Comparison of ENCODE assay signal across 10 cellular contexts in the genomic region with DNA sequence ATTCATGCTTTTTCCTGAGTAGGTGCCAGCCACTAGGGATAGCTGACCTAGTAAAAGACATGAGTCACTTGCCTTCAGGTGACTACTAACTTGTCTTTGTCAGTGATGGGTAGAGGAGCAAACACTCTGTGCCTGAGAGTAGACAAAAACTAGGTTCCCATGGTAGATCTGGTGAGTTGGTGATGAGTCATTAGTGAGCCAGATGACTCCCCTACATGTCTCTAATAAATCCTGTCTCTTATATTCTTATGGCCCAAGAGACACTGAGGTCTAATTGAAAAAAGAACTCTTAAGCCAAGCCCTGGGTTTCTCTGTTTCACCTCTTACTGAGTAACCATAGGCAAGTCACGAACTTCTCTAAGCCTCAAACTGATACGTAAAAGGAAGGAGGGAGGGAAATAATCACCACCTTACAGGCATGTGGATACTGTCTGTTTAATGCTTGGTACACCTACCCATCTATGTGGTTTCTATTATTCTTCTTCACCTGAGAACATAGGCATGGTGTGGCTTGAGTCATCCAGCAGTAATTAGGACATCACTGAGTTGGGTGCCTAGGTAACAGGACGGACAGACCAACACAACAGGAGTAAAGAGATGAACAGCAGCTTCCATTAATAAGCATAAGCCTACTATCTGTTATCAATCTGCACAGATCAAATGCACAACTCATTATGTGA. TPM values are rescaled to one million over a fixed set of nuclear protein-coding genes. Genes with fewer than 3 reads are reported as not detected.
A peak's percentile ranks its signal among the peaks of the same experiment; 100 is the strongest.
DNase-seq lines count a peak whose midpoint lies in the region; ATAC-seq and TF ChIP-seq lines count a peak whose summit lies in the region.
"Had no signal": no experiment of that assay in that cellular context is flagged by ENCODE, and none has a peak within 500 bp of the region (broad histone marks: within the 10 kb centered on the region; RNA-seq: fewer than 3 reads in every experiment).

No MANE protein-coding gene starts in this region.

- POLR2A ChIA-PET in activated CD4-positive, alpha-beta memory T cell treated with anti-CD3 and anti-CD28 coated beads, Interleukin-2, amount 10 ng/mL, durations not matched to agents 7 days and 5 days (lab: Charles Lee), result interaction anchor here (1.2 to 2.5 kb wide), 3 partner anchors 8 to 26 kb away, joined by 3 to 6 read pairs (median 6); partner anchors contain the start of genes SERINC3 and TTPAL

- peak overlapping the region; percentile 11 for H3K27ac ChIP-seq in upper lobe of right lung

- intact Hi-C loops in upper lobe of right lung (cut with DNase I), result no loop called here

- H3K9me3 ChIP-seq in upper lobe of right lung, result no peaks in the 10 kb centered on the region

- H3K4me3 ChIP-seq in upper lobe of right lung, result no peak overlapping the region
- H3K4me3 ChIP-seq: cardiac muscle cell had no signal

- TF ChIP-seq CTCF in upper lobe of right lung (IDR thresholded peaks at IDR 0.05), result no peak

- no peak for DNase-seq in activated T-cell treated with anti-CD3 and anti-CD28 coated beads, Interleukin-2, amount 50 U/mL, for 24 hours
- DNase-seq in activated T-cell treated with anti-CD3 and anti-CD28 coated beads, Interleukin-2, amount 50 U/mL, for 1 hour, result no peak
- no peak for DNase-seq in activated CD4-positive, alpha-beta memory T cell treated with anti-CD3 and anti-CD28 coated beads, Interleukin-2, amount 10 ng/mL, durations not matched to agents 7 days and 5 days
- DNase-seq in immature natural killer cell, result no peak
- no peak for DNase-seq in upper lobe of right lung
- no peak for DNase-seq in NCI-H2081 treated with DMSO at 0.1 percent for 48 hours (lab: John Stamatoyannopoulos, UW)
- DNase-seq in AML-193 (lab: John Stamatoyannopoulos, UW), result no peak
- DNase-seq: stimulated activated CD4-positive, alpha-beta T cell treated with anti-CD3 and anti-CD28 coated beads, Interleukin-2, amount 100 ng/mL, for 24 hours had no signal

- peaks cover 99% of the 10 kb centered on the region for H3K36me3 ChIP-seq in upper lobe of right lung

- peaks cover 12% of the 10 kb centered on the region for H3K4me1 ChIP-seq in upper lobe of right lung

- peaks cover 96% of the 10 kb centered on the region for H3K36me3 Mint-ChIP-seq in activated T-cell treated with anti-CD3 and anti-CD28 coated beads, Interleukin-2, amount 50 U/mL, for 24 hours (ENCODE audit: low read depth)
- H3K36me3 Mint-ChIP-seq in activated CD4-positive, alpha-beta memory T cell treated with anti-CD3 and anti-CD28 coated beads, Interleukin-2, amount 10 ng/mL, durations not matched to agents 7 days and 5 days (ENCODE audit: low read depth), result peaks cover 86% of the 10 kb centered on the region
- H3K36me3 Mint-ChIP-seq in immature natural killer cell, result peaks cover 27 to 61% (median 40%) of the 10 kb centered on the region in 3 donors

- peaks cover 60% of the 10 kb centered on the region for H3K4me1 Mint-ChIP-seq in activated T-cell treated with anti-CD3 and anti-CD28 coated beads, Interleukin-2, amount 50 U/mL, for 24 hours (ENCODE audit: low read depth)
- H3K4me1 Mint-ChIP-seq in activated CD4-positive, alpha-beta memory T cell treated with anti-CD3 and anti-CD28 coated beads, Interleukin-2, amount 10 ng/mL, durations not matched to agents 7 days and 5 days, result peaks cover 45% of the 10 kb centered on the region
- H3K4me1 Mint-ChIP-seq in immature natural killer cell, result peaks cover 31 to 42% of the 10 kb centered on the region in 2 donors

- H3K9me3 Mint-ChIP-seq in activated T-cell treated with anti-CD3 and anti-CD28 coated beads, Interleukin-2, amount 50 U/mL, for 24 hours, result no peaks in the 10 kb centered on the region
- H3K9me3 Mint-ChIP-seq in activated CD4-positive, alpha-beta memory T cell treated with anti-CD3 and anti-CD28 coated beads, Interleukin-2, amount 10 ng/mL, durations not matched to agents 7 days and 5 days, result no peaks in the 10 kb centered on the region
- H3K9me3 Mint-ChIP-seq in immature natural killer cell, result no peaks in the 10 kb centered on the region

- no peaks in the 10 kb centered on the region for H3K27me3 Mint-ChIP-seq in activated T-cell treated with anti-CD3 and anti-CD28 coated beads, Interleukin-2, amount 50 U/mL, for 24 hours
- H3K27me3 Mint-ChIP-seq in activated CD4-positive, alpha-beta memory T cell treated with anti-CD3 and anti-CD28 coated beads, Interleukin-2, amount 10 ng/mL, durations not matched to agents 7 days and 5 days, result no peaks in the 10 kb centered on the region
- peaks cover 2 to 6% (median 2%) of the 10 kb centered on the region in 3 donors for H3K27me3 Mint-ChIP-seq in immature natural killer cell (ENCODE audit: low read depth in 3 of 3)

- no peaks in the 10 kb centered on the region for H3K27me3 ChIP-seq in upper lobe of right lung
- H3K27me3 ChIP-seq: cardiac muscle cell had no signal

- no peak overlapping the region for H3K4me3 Mint-ChIP-seq in activated T-cell treated with anti-CD3 and anti-CD28 coated beads, Interleukin-2, amount 50 U/mL, for 24 hours
- no peak overlapping the region for H3K4me3 Mint-ChIP-seq in activated CD4-positive, alpha-beta memory T cell treated with anti-CD3 and anti-CD28 coated beads, Interleukin-2, amount 10 ng/mL, durations not matched to agents 7 days and 5 days
- H3K4me3 Mint-ChIP-seq in immature natural killer cell, result no peak overlapping the region

- ATAC-seq in upper lobe of right lung (no peak), HG02759 (IDR thresholded peaks at IDR 0.05; ENCODE audit: unreplicated experiment) (no peak)

- H3K27ac Mint-ChIP-seq in activated T-cell treated with anti-CD3 and anti-CD28 coated beads, Interleukin-2, amount 50 U/mL, for 24 hours, result peak overlapping the region; percentile 93
- H3K27ac Mint-ChIP-seq in activated CD4-positive, alpha-beta memory T cell treated with anti-CD3 and anti-CD28 coated beads, Interleukin-2, amount 10 ng/mL, durations not matched to agents 7 days and 5 days, result peak overlapping the region; percentile 64
- H3K27ac Mint-ChIP-seq in immature natural killer cell, result peak overlapping the region in 4 of 6 donors; percentile 0 to 63 (median 43)

- CTCF ChIA-PET in activated CD4-positive, alpha-beta memory T cell treated with anti-CD3 and anti-CD28 coated beads, Interleukin-2, amount 10 ng/mL, durations not matched to agents 7 days and 5 days (lab: Charles Lee), result no interaction called here

RNA-seq across cellular contexts. Expression of gene TTPAL, which starts 20.3 kb away (rescaled TPM):
- total RNA-seq in activated CD4-positive, alpha-beta memory T cell treated with anti-CD3 and anti-CD28 coated beads, Interleukin-2, amount 10 ng/mL, durations not matched to agents 7 days and 5 days, result 10 to 100 TPM; 15.5 to 16.6 TPM
- 10 to 100 TPM in 1 of 3 donors, 1 to 10 TPM in 2; 5.0 to 13.8 (median 5.6) TPM for polyA plus RNA-seq in immature natural killer cell
- total RNA-seq in upper lobe of right lung, result 8.0 TPM

RNA-seq across cellular contexts. Expression of gene SERINC3, which starts 25.9 kb away (rescaled TPM):
- total RNA-seq in activated CD4-positive, alpha-beta memory T cell treated with anti-CD3 and anti-CD28 coated beads, Interleukin-2, amount 10 ng/mL, durations not matched to agents 7 days and 5 days, result 10 to 100 TPM; 90.8 to 93.3 TPM
- polyA plus RNA-seq in immature natural killer cell, result 100 to 1,000 TPM; 180 to 266 (median 215) TPM
- 143 TPM for total RNA-seq in upper lobe of right lung

Comparison
In these comparisons a context has a peak if more than half of its experiments do, and no peak if none do; other contexts are left out.
1. H3K27ac Mint-ChIP-seq: peak in every context shown above with its lines; median percentile 93 in activated T-cell treated with anti-CD3 and anti-CD28 coated beads, Interleukin-2, amount 50 U/mL, for 24 hours; 64 in activated CD4-positive, alpha-beta memory T cell treated with anti-CD3 and anti-CD28 coated beads, Interleukin-2, amount 10 ng/mL, durations not matched to agents 7 days and 5 days; 43 in immature natural killer cell.